In the genomic region with DNA sequence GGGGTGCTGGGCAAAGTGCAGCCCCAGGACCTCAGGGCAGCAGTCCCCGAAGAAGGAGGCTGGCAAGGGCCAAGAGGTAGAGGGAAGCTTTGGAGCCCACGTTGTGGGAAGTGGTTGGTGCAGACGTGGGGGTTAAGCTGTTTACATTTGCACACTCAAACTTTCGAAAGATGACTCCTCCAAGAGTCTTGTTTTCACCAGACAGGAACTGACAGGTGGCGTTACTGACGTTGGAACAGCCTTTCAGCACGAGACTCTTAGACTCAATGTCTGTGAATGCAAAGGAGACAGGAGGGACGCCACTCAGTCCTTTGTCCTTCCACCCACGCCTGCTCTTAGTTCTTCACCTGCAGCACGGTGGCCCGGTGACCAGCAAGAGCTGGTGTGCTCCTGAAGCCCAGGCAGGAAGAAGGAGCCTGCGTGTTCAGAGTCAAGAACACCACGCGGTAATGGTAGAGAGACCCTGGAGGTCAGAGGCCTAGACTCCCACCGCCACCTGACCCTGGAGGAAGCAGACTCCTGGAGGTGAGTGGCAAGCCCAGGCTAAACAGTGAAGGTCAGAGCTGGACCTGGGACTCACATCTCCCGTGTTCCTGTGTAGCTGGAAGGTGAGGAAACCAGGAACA, we compare ENCODE assay signal across 1 cellular context.
TF ChIP-seq lines count a peak whose summit lies in the region.

No MANE protein-coding gene starts in this region.

TF ChIP-seq in K562, 482 proteins besides CTCF, POLR2A, EP300 and RAD21:
- no peak for TF ChIP-seq CREB3 (tag; conservative IDR thresholded peaks at IDR 0.05; ENCODE audit: low read depth)
- TF ChIP-seq KLF6 (CRISPR knock-in tag; IDR thresholded peaks at IDR 0.05; ENCODE audit: borderline replicate concordance) = no peak
- no peak for TF ChIP-seq CSDE1 (IDR thresholded peaks at IDR 0.05)
- TF ChIP-seq, protein P1, sequence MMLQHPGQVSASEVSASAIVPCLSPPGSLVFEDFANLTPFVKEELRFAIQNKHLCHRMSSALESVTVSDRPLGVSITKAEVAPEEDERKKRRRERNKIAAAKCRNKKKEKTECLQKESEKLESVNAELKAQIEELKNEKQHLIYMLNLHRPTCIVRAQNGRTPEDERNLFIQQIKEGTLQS (IDR thresholded peaks at IDR 0.05) = no peak
- TF ChIP-seq, protein P1 (CRISPR knock-in tag; conservative IDR thresholded peaks at IDR 0.05) = no peak
- TF ChIP-seq E2F8 (IDR thresholded peaks at IDR 0.05; ENCODE audit: low read depth, partially characterized antibody) = no peak
- TF ChIP-seq HLTF (IDR thresholded peaks at IDR 0.05) = no peak
- no peak for TF ChIP-seq STAT6 (CRISPR knock-in tag; IDR thresholded peaks at IDR 0.05)
- no peak for TF ChIP-seq U2AF2 (optimal IDR thresholded peaks at IDR 0.05; ENCODE audit: low read depth, low read length)
- no peak for TF ChIP-seq CEBPB (tag; IDR thresholded peaks at IDR 0.05)
- TF ChIP-seq PTBP1 (IDR thresholded peaks at IDR 0.05; ENCODE audit: low read depth, low read length) = no peak
- no peak for TF ChIP-seq TOE1 (IDR thresholded peaks at IDR 0.05; ENCODE audit: borderline replicate concordance)
- TF ChIP-seq TOE1 (CRISPR knock-in tag; IDR thresholded peaks at IDR 0.05; ENCODE audit: borderline replicate concordance, low read depth) = no peak
- TF ChIP-seq TEAD2 (tag; IDR thresholded peaks at IDR 0.05) = no peak
- no peak for TF ChIP-seq MTA3 (IDR thresholded peaks at IDR 0.05; ENCODE audit: borderline replicate concordance)
- no peak for TF ChIP-seq HSF4 (CRISPR knock-in tag; IDR thresholded peaks at IDR 0.05; ENCODE audit: borderline replicate concordance)
- no peak for TF ChIP-seq ZNF830 (CRISPR knock-in tag; IDR thresholded peaks at IDR 0.05)
- TF ChIP-seq SMAD2 (IDR thresholded peaks at IDR 0.05; ENCODE audit: low read depth, low read length) = no peak
- no peak for TF ChIP-seq RCOR1 (IDR thresholded peaks at IDR 0.05; ENCODE audit: borderline replicate concordance in 1 of 2, low read depth in 2 of 2, low read length in 2 of 2)
- TF ChIP-seq POLR2H (tag; IDR thresholded peaks at IDR 0.05; ENCODE audit: low read depth) = no peak
- no peak for TF ChIP-seq CTBP1 (IDR thresholded peaks at IDR 0.05; ENCODE audit: borderline replicate concordance)
- TF ChIP-seq IFI16 (CRISPR knock-in tag; IDR thresholded peaks at IDR 0.05) = no peak
